Comparison of ENCODE assay signal across 1 cellular context in the genomic region with DNA sequence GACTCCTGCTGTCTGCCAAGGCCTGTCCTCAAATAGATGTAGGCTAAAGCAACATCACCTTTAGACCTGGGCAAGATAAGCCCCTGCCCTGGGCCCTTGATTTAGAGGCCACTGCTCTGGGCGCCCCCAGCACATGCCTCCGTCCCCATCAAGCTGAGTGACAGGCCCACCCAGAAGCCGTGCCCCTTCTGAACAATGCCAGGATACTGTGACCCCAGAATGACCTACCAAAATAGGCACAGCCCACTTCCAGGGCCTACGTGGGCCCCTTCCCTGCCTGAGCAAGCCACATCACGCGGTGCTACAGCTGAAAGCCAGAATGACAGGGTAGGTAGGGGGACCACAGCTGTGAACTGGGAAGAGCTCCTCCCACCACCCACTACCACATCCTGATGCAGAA.
TF ChIP-seq lines count a peak whose summit lies in the region.

No MANE protein-coding gene starts in this region.

TF ChIP-seq in H1, 55 proteins besides CTCF, POLR2A, EP300 and RAD21:
- TF ChIP-seq RNF2 (IDR thresholded peaks at IDR 0.05; ENCODE audit: borderline replicate concordance, low read depth, low read length, missing control alignments, poor library complexity, severe bottlenecking) (no peak), GTF2F1 (IDR thresholded peaks at IDR 0.05; ENCODE audit: borderline replicate concordance, low read depth, low read length) (no peak), YY1 (IDR thresholded peaks at IDR 0.05; ENCODE audit: low read depth, low read length) (no peak), SIX5 (IDR thresholded peaks at IDR 0.05; ENCODE audit: low read depth, low read length) (no peak), KDM4A (IDR thresholded peaks at IDR 0.05; ENCODE audit: low read depth, low read length, severe bottlenecking) (no peak), RXRA (IDR thresholded peaks at IDR 0.05; ENCODE audit: insufficient read depth, low read depth, low read length) (no peak), SIN3A (conservative IDR thresholded peaks at IDR 0.05 in 1 of 2, IDR thresholded peaks at IDR 0.05 in 1 of 2; ENCODE audit: low read depth in 1 of 2, low read length in 2 of 2) (no peak), RBBP5 (IDR thresholded peaks at IDR 0.05; ENCODE audit: borderline replicate concordance, low read depth, low read length) (no peak), ASH2L (IDR thresholded peaks at IDR 0.05; ENCODE audit: low read length) (no peak), NANOG (IDR thresholded peaks at IDR 0.05; ENCODE audit: insufficient read depth, low read depth, low read length, poor library complexity, severe bottlenecking) (no peak), TBP (IDR thresholded peaks at IDR 0.05; ENCODE audit: low read depth, low read length) (no peak), POU5F1 (IDR thresholded peaks at IDR 0.05; ENCODE audit: low read depth, low read length) (no peak), JUND (IDR thresholded peaks at IDR 0.05; ENCODE audit: low read length) (no peak), SUZ12 (IDR thresholded peaks at IDR 0.05; ENCODE audit: low read length) (no peak), CHD1 (IDR thresholded peaks at IDR 0.05; ENCODE audit: low read depth, low read length) (no peak)
TF ChIP-seq in H1: peak in this region for 0.
